10 cellular contexts compared by ENCODE assay signal in genomic region chrX:63275127-63275526, GRCh38.
DNase-seq lines count a peak whose midpoint lies in the region; ATAC-seq and TF ChIP-seq lines count a peak whose summit lies in the region.
"Had no signal": no experiment of that assay in that cellular context is flagged by ENCODE, and none has a peak within 500 bp of the region (broad histone marks: within the 10 kb centered on the region; RNA-seq: fewer than 3 reads in every experiment).

No MANE protein-coding gene starts in this region.

- H3K9me3 Mint-ChIP-seq in activated CD8-positive, alpha-beta memory T cell treated with anti-CD3 and anti-CD28 coated beads, Interleukin-2, amount 10 ng/mL, durations not matched to agents 7 days and 5 days (ENCODE audit: low read depth), result no peaks in the 10 kb centered on the region

- H3K36me3 Mint-ChIP-seq in activated CD8-positive, alpha-beta memory T cell treated with anti-CD3 and anti-CD28 coated beads, Interleukin-2, amount 10 ng/mL, durations not matched to agents 7 days and 5 days, result no peaks in the 10 kb centered on the region

- no peak overlapping the region for H3K4me3 ChIP-seq in astrocyte of the spinal cord (ENCODE audit: low read depth, low read length)
- no peak overlapping the region for H3K4me3 ChIP-seq in mucosa of descending colon
- H3K4me3 ChIP-seq in gastroesophageal sphincter, result no peak overlapping the region
- H3K4me3 ChIP-seq: BLaER1 had no signal

- TF ChIP-seq CTCF in astrocyte of the spinal cord (IDR thresholded peaks at IDR 0.05; ENCODE audit: low read depth, low read length), result peak; percentile 26
- TF ChIP-seq CTCF in mucosa of descending colon (IDR thresholded peaks at IDR 0.05), result no peak
- TF ChIP-seq CTCF in gastroesophageal sphincter (IDR thresholded peaks at IDR 0.05), result peak in 1 of 4 experiments; percentile 37

- H3K4me1 ChIP-seq in mucosa of descending colon (ENCODE audit: low read depth) (no peaks in the 10 kb centered on the region), gastroesophageal sphincter (no peaks in the 10 kb centered on the region)

- CTCF ChIA-PET in activated CD8-positive, alpha-beta memory T cell treated with anti-CD3 and anti-CD28 coated beads, Interleukin-2, amount 10 ng/mL, durations not matched to agents 7 days and 5 days (lab: Charles Lee), result interaction anchor here (1.2 kb wide), 1 partner anchor 73 kb away, joined by 3 read pairs; no protein-coding TSS in a partner anchor

- in situ Hi-C loops in astrocyte of the spinal cord (cut with HindIII; ENCODE audit: low sequenced_read_pairs), result no loop called here

- H3K27me3 Mint-ChIP-seq in activated CD8-positive, alpha-beta memory T cell treated with anti-CD3 and anti-CD28 coated beads, Interleukin-2, amount 10 ng/mL, durations not matched to agents 7 days and 5 days, result no peaks in the 10 kb centered on the region

- intact Hi-C loops in mucosa of descending colon (cut with DNase I, micrococcal nuclease), result no loop called here

- 36% methylated on average over 2 of the region's 2 CpGs; no CpG with 5 or more reads in 1 of the 2 donors for WGBS in gastroesophageal sphincter (ENCODE audit: low coverage in 1 of 2), 2 donors

- no peaks in the 10 kb centered on the region for H3K27me3 ChIP-seq in gastroesophageal sphincter
- H3K27me3 ChIP-seq: BLaER1 had no signal

- H3K9me3 ChIP-seq in mucosa of descending colon (no peaks in the 10 kb centered on the region), gastroesophageal sphincter (no peaks in the 10 kb centered on the region)
- H3K9me3 ChIP-seq: BLaER1 had no signal

- no peak overlapping the region for H3K27ac ChIP-seq in gastroesophageal sphincter
- H3K27ac ChIP-seq: BLaER1 had no signal

- TF ChIP-seq POLR2A in gastroesophageal sphincter (IDR thresholded peaks at IDR 0.05), result no peak

- no peak overlapping the region for H3K27ac Mint-ChIP-seq in activated CD8-positive, alpha-beta memory T cell treated with anti-CD3 and anti-CD28 coated beads, Interleukin-2, amount 10 ng/mL, durations not matched to agents 7 days and 5 days

- no peak for ATAC-seq in activated CD8-positive, alpha-beta memory T cell treated with anti-CD3 and anti-CD28 coated beads, Interleukin-2, amount 10 ng/mL, durations not matched to agents 7 days and 5 days
- ATAC-seq in HG03442 (IDR thresholded peaks at IDR 0.05; ENCODE audit: unreplicated experiment), result peak; percentile 72
- ATAC-seq in mucosa of descending colon, result peak; percentile 54
- ATAC-seq in gastroesophageal sphincter, result no peak
- no peak for ATAC-seq in HG02970 (IDR thresholded peaks at IDR 0.05; ENCODE audit: low FRiP score, unreplicated experiment)
- ATAC-seq: right cardiac atrium had no signal

- no peak overlapping the region for H3K4me3 Mint-ChIP-seq in activated CD8-positive, alpha-beta memory T cell treated with anti-CD3 and anti-CD28 coated beads, Interleukin-2, amount 10 ng/mL, durations not matched to agents 7 days and 5 days

- no peaks in the 10 kb centered on the region for H3K36me3 ChIP-seq in mucosa of descending colon (ENCODE audit: low read depth)
- no peaks in the 10 kb centered on the region for H3K36me3 ChIP-seq in gastroesophageal sphincter
- H3K36me3 ChIP-seq: BLaER1 had no signal

- no peaks in the 10 kb centered on the region for H3K4me1 Mint-ChIP-seq in activated CD8-positive, alpha-beta memory T cell treated with anti-CD3 and anti-CD28 coated beads, Interleukin-2, amount 10 ng/mL, durations not matched to agents 7 days and 5 days

- TF ChIP-seq EP300 in gastroesophageal sphincter (IDR thresholded peaks at IDR 0.05), result no peak

- DNase-seq in activated CD8-positive, alpha-beta memory T cell treated with anti-CD3 and anti-CD28 coated beads for 24 hours, result peak; percentile 60
- DNase-seq in activated CD8-positive, alpha-beta memory T cell treated with anti-CD3 and anti-CD28 coated beads, Interleukin-2, amount 10 ng/mL, durations not matched to agents 7 days and 5 days, result no peak
- DNase-seq in astrocyte of the spinal cord (ENCODE audit: low read depth, low spot score) (no peak), mucosa of descending colon (peak in 2 of 3 donors; percentile 27 to 44)
- no peak for DNase-seq in stimulated activated naive CD4-positive, alpha-beta T cell (lab: John Stamatoyannopoulos, UW)

Comparison
In these comparisons a context has a peak if more than half of its experiments do, and no peak if none do; other contexts are left out.
1. DNase-seq: peak in activated CD8-positive, alpha-beta memory T cell treated with anti-CD3 and anti-CD28 coated beads for 24 hours (single experiment) and mucosa of descending colon (2 of 3); none in activated CD8-positive, alpha-beta memory T cell treated with anti-CD3 and anti-CD28 coated beads, Interleukin-2, amount 10 ng/mL, durations not matched to agents 7 days and 5 days (single experiment), astrocyte of the spinal cord (single experiment) and stimulated activated naive CD4-positive, alpha-beta T cell (0 of 6).
2. ATAC-seq: peak in HG03442 (single experiment) and mucosa of descending colon (single experiment); none in activated CD8-positive, alpha-beta memory T cell treated with anti-CD3 and anti-CD28 coated beads, Interleukin-2, amount 10 ng/mL, durations not matched to agents 7 days and 5 days (single experiment), gastroesophageal sphincter (single experiment) and HG02970 (single experiment).